8 cellular contexts compared by ENCODE assay signal in the genomic region with DNA sequence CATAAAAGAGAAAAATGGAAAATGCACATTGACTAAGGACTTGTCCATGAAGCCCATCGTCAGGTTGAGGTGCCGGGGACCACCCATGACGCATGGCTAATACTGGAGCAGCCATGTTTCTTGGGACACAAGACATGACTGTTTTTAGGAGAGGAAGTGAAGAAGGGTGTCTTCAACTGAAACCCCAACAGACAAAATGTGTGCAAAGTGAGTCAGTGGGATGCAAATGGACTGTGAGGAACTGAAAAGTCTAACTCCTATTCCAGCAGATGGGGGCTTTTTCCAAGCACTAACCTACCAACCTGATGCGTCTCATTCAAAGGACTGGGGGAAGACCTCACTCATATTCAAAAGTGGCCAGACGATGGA.
DNase-seq lines count a peak whose midpoint lies in the region; ATAC-seq, FAIRE-seq and TF ChIP-seq lines count a peak whose summit lies in the region.

No MANE protein-coding gene starts in this region.

- H3K4me2 ChIP-seq in MM.1S (ENCODE audit: low read depth, low read length) = no peak overlapping the region

- no peak for DNase-seq in GM18507 (ENCODE audit: extremely low spot score, insufficient read length, low read depth)
- DNase-seq in germinal center (ENCODE audit: low spot score) = peak; percentile 57
- no peak for DNase-seq in MM.1S
- DNase-seq in SIG-M5 (lab: John Stamatoyannopoulos, UW) = no peak
- no peak for DNase-seq in small intestine
- DNase-seq in NCI-H2196 (lab: John Stamatoyannopoulos, UW; ENCODE audit: unreplicated experiment) = no peak

- H4K20me1 ChIP-seq in MM.1S (ENCODE audit: insufficient read depth, low read length) = no peaks in the 10 kb centered on the region

- H3K36me3 ChIP-seq in MM.1S (replicated peaks; ENCODE audit: insufficient read depth, low read length) = no peaks in the 10 kb centered on the region
- H3K36me3 ChIP-seq in small intestine (ENCODE audit: control insufficient read depth in 2 of 2, insufficient read depth in 2 of 2, low read length in 2 of 2) = no peaks in the 10 kb centered on the region

- no peak overlapping the region for H3K9ac ChIP-seq in MM.1S (ENCODE audit: low read length)

- H3K27me3 ChIP-seq in MM.1S (replicated peaks; ENCODE audit: insufficient read depth, low read length) = no peaks in the 10 kb centered on the region
- no peaks in the 10 kb centered on the region for H3K27me3 ChIP-seq in small intestine (ENCODE audit: control insufficient read depth in 2 of 2, insufficient read depth in 2 of 2, low read length in 2 of 2)

- no peak overlapping the region for H3K27ac ChIP-seq in MM.1S (ENCODE audit: low read length)
- peak overlapping the region in 1 of 2 donors; percentile 83 for H3K27ac ChIP-seq in small intestine (ENCODE audit: low read depth in 1 of 2, low read length in 1 of 2)

- FAIRE-seq in GM18507 (lab: Jason Lieb, UNC) = peak; percentile 59
- no peak for FAIRE-seq in small intestine (lab: Jason Lieb, UNC)

- peaks cover 7% of the 10 kb centered on the region; the same call in 1 of the 2 replicates for H3F3A ChIP-seq in MM.1S (ENCODE audit: insufficient read depth, low read length)

- H3K9me2 ChIP-seq in MM.1S (replicated peaks; ENCODE audit: insufficient read depth, low read length) = no peaks in the 10 kb centered on the region

- ATAC-seq in GM21423 (IDR thresholded peaks at IDR 0.05; ENCODE audit: unreplicated experiment) (peak; percentile 62), HG03565 (IDR thresholded peaks at IDR 0.05; ENCODE audit: unreplicated experiment) (peak; percentile 38)

- no peak overlapping the region; the same call in 1 of the 2 replicates for H2AFZ ChIP-seq in MM.1S (ENCODE audit: low read length)

- WGBS in small intestine, 3 donors = 83 to 94% (median 94%) methylated on average over 5 of the region's 5 CpGs

- H3K79me2 ChIP-seq in MM.1S (ENCODE audit: low read length) = no peaks in the 10 kb centered on the region

- H3K4me1 ChIP-seq in MM.1S (ENCODE audit: low read length) (peaks cover 31% of the 10 kb centered on the region), small intestine (ENCODE audit: control insufficient read depth in 2 of 2, insufficient read depth in 1 of 2, low read depth in 1 of 2, low read length in 1 of 2) (no peaks in the 10 kb centered on the region)

- H3K4me3 ChIP-seq in MM.1S (ENCODE audit: low read length) = no peak overlapping the region
- H3K4me3 ChIP-seq in small intestine (ENCODE audit: low read depth in 1 of 2, low read length in 2 of 2) = no peak overlapping the region

- no peak for TF ChIP-seq CTCF in MM.1S (IDR thresholded peaks at IDR 0.05; ENCODE audit: low read length)

- H3K9me3 ChIP-seq in MM.1S (replicated peaks; ENCODE audit: insufficient read depth, low read length) = no peaks in the 10 kb centered on the region
- no peaks in the 10 kb centered on the region for H3K9me3 ChIP-seq in small intestine (ENCODE audit: control insufficient read depth, low read depth)
